1 cellular context compared by ENCODE assay signal in genomic region chr21:44441581-44442265, GRCh38.
A peak's percentile ranks its signal among the peaks of the same experiment; 100 is the strongest.
TF ChIP-seq lines count a peak whose summit lies in the region.

No MANE protein-coding gene starts in this region.

TF ChIP-seq in HepG2, 621 proteins besides CTCF, POLR2A, EP300 and RAD21 (continued from another document):
- TF ChIP-seq RORA (CRISPR knock-in tag; IDR thresholded peaks at IDR 0.05) (no peak), ZNF598 (CRISPR knock-in tag; IDR thresholded peaks at IDR 0.05; ENCODE audit: borderline replicate concordance) (0 out of 2 replicates have a peak, but pooled peaks have one; percentile 17), CEBPG (CRISPR knock-in tag; IDR thresholded peaks at IDR 0.05) (no peak), REXO4 (CRISPR knock-in tag; IDR thresholded peaks at IDR 0.05; ENCODE audit: borderline replicate concordance) (no peak), TAF1 (CRISPR knock-in tag; IDR thresholded peaks at IDR 0.05) (no peak), PHF20 (CRISPR knock-in tag; IDR thresholded peaks at IDR 0.05) (no peak), ZFX (CRISPR knock-in tag; IDR thresholded peaks at IDR 0.05; ENCODE audit: low read depth) (peak; percentile 40), ZNF878 (CRISPR knock-in tag; IDR thresholded peaks at IDR 0.05) (no peak), ZNF441 (CRISPR knock-in tag; IDR thresholded peaks at IDR 0.05; ENCODE audit: borderline replicate concordance) (no peak), TCF7 (IDR thresholded peaks at IDR 0.05; ENCODE audit: low read depth) (no peak), ZNF737 (CRISPR knock-in tag; IDR thresholded peaks at IDR 0.05; ENCODE audit: borderline replicate concordance) (no peak), ZNF136 (CRISPR knock-in tag; IDR thresholded peaks at IDR 0.05; ENCODE audit: low read depth) (no peak), ZNF616 (CRISPR knock-in tag; IDR thresholded peaks at IDR 0.05; ENCODE audit: low read depth) (no peak), ZNF274 (CRISPR knock-in tag; IDR thresholded peaks at IDR 0.05) (0 out of 2 replicates have a peak, but pooled peaks have one; percentile 7), TMF1 (CRISPR knock-in tag; IDR thresholded peaks at IDR 0.05; ENCODE audit: low read depth) (no peak), ZSCAN25 (CRISPR knock-in tag; IDR thresholded peaks at IDR 0.05) (0 out of 2 replicates have a peak, but pooled peaks have one; percentile 25), ZNF407 (CRISPR knock-in tag; IDR thresholded peaks at IDR 0.05; ENCODE audit: not compliant biosample characterization) (peak; percentile 27), GMEB1 (CRISPR knock-in tag; IDR thresholded peaks at IDR 0.05; ENCODE audit: borderline replicate concordance) (0 out of 2 replicates have a peak, but pooled peaks have one; percentile 37), BORCS8-MEF2B (CRISPR knock-in tag; IDR thresholded peaks at IDR 0.05) (no peak), ZNF547 (CRISPR knock-in tag; IDR thresholded peaks at IDR 0.05) (peak; percentile 58; the same call in 1 of the 2 replicates), U2AF2 (IDR thresholded peaks at IDR 0.05; ENCODE audit: low read depth, low read length) (no peak), HNF4A (CRISPR knock-in tag; IDR thresholded peaks at IDR 0.05) (peak; percentile 24; the same call in 1 of the 2 replicates), NR2F1 (CRISPR knock-in tag; IDR thresholded peaks at IDR 0.05) (no peak)
- TF ChIP-seq, protein P1, sequence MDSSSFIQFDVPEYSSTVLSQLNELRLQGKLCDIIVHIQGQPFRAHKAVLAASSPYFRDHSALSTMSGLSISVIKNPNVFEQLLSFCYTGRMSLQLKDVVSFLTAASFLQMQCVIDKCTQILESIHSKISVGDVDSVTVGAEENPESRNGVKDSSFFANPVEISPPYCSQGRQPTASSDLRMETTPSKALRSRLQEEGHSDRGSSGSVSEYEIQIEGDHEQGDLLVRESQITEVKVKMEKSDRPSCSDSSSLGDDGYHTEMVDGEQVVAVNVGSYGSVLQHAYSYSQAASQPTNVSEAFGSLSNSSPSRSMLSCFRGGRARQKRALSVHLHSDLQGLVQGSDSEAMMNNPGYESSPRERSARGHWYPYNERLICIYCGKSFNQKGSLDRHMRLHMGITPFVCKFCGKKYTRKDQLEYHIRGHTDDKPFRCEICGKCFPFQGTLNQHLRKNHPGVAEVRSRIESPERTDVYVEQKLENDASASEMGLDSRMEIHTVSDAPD (CRISPR knock-in tag; IDR thresholded peaks at IDR 0.05) = no peak
- TF ChIP-seq, protein P2, sequence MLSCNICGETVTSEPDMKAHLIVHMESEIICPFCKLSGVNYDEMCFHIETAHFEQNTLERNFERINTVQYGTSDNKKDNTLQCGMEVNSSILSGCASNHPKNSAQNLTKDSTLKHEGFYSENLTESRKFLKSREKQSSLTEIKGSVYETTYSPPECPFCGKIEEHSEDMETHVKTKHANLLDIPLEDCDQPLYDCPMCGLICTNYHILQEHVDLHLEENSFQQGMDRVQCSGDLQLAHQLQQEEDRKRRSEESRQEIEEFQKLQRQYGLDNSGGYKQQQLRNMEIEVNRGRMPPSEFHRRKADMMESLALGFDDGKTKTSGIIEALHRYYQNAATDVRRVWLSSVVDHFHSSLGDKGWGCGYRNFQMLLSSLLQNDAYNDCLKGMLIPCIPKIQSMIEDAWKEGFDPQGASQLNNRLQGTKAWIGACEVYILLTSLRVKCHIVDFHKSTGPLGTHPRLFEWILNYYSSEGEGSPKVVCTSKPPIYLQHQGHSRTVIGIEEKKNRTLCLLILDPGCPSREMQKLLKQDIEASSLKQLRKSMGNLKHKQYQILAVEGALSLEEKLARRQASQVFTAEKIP (CRISPR knock-in tag; IDR thresholded peaks at IDR 0.05; ENCODE audit: borderline replicate concordance) = no peak
- TF ChIP-seq, protein P3, sequence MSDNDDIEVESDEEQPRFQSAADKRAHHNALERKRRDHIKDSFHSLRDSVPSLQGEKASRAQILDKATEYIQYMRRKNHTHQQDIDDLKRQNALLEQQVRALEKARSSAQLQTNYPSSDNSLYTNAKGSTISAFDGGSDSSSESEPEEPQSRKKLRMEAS (IDR thresholded peaks at IDR 0.05) = no peak
